In the genomic region with DNA sequence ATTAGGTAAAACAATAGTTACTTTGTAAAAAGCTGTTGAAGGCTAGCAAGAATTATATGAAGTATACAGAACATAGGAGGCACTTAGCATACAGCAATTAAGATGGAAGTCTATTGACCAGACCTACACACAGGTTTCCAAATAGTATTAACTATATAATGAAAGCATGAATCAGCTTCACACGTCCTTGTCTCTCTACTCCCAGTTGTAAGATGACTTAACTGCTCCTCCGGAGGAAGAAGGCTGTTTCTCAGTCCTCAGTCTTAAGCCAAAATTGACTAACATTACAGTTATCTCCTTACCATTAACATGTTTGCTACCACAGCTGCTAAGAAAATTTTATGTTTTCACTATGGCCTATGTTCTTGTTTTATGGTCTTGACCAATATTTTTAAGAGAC, we compare ENCODE assay signal across 1 cellular context.
TF ChIP-seq lines count a peak whose summit lies in the region.

No MANE protein-coding gene starts in this region.

TF ChIP-seq in GM23338, 12 proteins besides CTCF, POLR2A, EP300 and RAD21 (continued from another document):
- TF ChIP-seq STAT1 (IDR thresholded peaks at IDR 0.05; ENCODE audit: unreplicated experiment) (no peak), NANOG (IDR thresholded peaks at IDR 0.05; ENCODE audit: borderline replicate concordance) (no peak), POLR2AphosphoS5 (IDR thresholded peaks at IDR 0.05; ENCODE audit: low read depth) (no peak), EZH2 (IDR thresholded peaks at IDR 0.05; ENCODE audit: low read depth, unreplicated experiment) (no peak), JUNB (IDR thresholded peaks at IDR 0.05; ENCODE audit: unreplicated experiment) (no peak), ZNF331 (CRISPR knock-in tag; IDR thresholded peaks at IDR 0.05; ENCODE audit: low read depth) (no peak), ZNF114 (CRISPR knock-in tag; IDR thresholded peaks at IDR 0.05) (no peak), EZH2phosphoT487 (IDR thresholded peaks at IDR 0.05; ENCODE audit: unreplicated experiment) (no peak), CREB1 (CRISPR knock-in tag; IDR thresholded peaks at IDR 0.05; ENCODE audit: low read depth) (no peak)
- TF ChIP-seq, protein P1, sequence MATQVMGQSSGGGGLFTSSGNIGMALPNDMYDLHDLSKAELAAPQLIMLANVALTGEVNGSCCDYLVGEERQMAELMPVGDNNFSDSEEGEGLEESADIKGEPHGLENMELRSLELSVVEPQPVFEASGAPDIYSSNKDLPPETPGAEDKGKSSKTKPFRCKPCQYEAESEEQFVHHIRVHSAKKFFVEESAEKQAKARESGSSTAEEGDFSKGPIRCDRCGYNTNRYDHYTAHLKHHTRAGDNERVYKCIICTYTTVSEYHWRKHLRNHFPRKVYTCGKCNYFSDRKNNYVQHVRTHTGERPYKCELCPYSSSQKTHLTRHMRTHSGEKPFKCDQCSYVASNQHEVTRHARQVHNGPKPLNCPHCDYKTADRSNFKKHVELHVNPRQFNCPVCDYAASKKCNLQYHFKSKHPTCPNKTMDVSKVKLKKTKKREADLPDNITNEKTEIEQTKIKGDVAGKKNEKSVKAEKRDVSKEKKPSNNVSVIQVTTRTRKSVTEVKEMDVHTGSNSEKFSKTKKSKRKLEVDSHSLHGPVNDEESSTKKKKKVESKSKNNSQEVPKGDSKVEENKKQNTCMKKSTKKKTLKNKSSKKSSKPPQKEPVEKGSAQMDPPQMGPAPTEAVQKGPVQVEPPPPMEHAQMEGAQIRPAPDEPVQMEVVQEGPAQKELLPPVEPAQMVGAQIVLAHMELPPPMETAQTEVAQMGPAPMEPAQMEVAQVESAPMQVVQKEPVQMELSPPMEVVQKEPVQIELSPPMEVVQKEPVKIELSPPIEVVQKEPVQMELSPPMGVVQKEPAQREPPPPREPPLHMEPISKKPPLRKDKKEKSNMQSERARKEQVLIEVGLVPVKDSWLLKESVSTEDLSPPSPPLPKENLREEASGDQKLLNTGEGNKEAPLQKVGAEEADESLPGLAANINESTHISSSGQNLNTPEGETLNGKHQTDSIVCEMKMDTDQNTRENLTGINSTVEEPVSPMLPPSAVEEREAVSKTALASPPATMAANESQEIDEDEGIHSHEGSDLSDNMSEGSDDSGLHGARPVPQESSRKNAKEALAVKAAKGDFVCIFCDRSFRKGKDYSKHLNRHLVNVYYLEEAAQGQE (IDR thresholded peaks at IDR 0.05; ENCODE audit: unreplicated experiment) = no peak
- TF ChIP-seq, protein P2, sequence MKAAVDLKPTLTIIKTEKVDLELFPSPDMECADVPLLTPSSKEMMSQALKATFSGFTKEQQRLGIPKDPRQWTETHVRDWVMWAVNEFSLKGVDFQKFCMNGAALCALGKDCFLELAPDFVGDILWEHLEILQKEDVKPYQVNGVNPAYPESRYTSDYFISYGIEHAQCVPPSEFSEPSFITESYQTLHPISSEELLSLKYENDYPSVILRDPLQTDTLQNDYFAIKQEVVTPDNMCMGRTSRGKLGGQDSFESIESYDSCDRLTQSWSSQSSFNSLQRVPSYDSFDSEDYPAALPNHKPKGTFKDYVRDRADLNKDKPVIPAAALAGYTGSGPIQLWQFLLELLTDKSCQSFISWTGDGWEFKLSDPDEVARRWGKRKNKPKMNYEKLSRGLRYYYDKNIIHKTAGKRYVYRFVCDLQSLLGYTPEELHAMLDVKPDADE (IDR thresholded peaks at IDR 0.05) = no peak
TF ChIP-seq in GM23338: peak in this region for 0.
